In the genomic region with DNA sequence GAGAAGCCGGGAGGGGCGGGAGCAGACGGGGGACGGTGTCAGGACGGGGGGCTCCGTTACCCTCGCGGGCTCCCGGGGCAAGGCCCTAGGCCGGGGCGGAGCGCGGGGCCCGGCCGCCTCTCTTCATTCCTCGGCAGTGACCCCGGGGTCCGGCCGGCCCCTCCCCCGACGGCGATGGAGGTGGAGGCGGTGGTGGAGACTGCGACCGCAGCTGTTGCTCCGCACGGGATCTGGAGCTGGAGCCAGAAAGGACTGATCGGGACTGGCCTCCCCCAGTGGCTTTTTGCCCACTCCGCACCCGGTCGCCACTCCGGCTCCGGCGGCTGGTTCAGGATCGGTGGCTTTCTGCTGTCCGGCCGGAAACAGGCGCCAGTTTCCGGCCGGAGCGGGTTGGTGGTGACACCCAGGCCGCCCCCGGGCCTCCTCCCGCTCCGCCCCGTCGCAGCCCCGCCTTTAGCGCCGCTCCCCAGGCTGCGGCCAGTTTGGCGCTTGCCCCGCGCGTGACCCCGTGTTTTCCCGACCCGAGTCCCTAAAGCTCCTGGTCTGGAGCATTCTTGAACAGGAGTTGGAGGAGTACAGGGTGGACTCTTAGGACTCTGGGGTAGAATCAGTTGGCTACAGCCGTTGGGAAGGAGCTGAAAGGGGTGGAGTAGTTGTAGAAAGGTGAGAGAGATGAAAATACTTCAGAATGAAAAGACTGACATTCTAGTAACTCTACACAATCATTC, we compare ENCODE assay signal across 1 cellular context.
TF ChIP-seq lines count a peak whose summit lies in the region.

A gene (minus strand): TSS at position 339 of the 728 bp plus-strand sequence. CDS start 33,216 bp downstream, outside the sequence.

TF ChIP-seq in HepG2, 621 proteins besides CTCF, POLR2A, EP300 and RAD21 (continued from another document and continues in another):
- TF ChIP-seq, protein P1, sequence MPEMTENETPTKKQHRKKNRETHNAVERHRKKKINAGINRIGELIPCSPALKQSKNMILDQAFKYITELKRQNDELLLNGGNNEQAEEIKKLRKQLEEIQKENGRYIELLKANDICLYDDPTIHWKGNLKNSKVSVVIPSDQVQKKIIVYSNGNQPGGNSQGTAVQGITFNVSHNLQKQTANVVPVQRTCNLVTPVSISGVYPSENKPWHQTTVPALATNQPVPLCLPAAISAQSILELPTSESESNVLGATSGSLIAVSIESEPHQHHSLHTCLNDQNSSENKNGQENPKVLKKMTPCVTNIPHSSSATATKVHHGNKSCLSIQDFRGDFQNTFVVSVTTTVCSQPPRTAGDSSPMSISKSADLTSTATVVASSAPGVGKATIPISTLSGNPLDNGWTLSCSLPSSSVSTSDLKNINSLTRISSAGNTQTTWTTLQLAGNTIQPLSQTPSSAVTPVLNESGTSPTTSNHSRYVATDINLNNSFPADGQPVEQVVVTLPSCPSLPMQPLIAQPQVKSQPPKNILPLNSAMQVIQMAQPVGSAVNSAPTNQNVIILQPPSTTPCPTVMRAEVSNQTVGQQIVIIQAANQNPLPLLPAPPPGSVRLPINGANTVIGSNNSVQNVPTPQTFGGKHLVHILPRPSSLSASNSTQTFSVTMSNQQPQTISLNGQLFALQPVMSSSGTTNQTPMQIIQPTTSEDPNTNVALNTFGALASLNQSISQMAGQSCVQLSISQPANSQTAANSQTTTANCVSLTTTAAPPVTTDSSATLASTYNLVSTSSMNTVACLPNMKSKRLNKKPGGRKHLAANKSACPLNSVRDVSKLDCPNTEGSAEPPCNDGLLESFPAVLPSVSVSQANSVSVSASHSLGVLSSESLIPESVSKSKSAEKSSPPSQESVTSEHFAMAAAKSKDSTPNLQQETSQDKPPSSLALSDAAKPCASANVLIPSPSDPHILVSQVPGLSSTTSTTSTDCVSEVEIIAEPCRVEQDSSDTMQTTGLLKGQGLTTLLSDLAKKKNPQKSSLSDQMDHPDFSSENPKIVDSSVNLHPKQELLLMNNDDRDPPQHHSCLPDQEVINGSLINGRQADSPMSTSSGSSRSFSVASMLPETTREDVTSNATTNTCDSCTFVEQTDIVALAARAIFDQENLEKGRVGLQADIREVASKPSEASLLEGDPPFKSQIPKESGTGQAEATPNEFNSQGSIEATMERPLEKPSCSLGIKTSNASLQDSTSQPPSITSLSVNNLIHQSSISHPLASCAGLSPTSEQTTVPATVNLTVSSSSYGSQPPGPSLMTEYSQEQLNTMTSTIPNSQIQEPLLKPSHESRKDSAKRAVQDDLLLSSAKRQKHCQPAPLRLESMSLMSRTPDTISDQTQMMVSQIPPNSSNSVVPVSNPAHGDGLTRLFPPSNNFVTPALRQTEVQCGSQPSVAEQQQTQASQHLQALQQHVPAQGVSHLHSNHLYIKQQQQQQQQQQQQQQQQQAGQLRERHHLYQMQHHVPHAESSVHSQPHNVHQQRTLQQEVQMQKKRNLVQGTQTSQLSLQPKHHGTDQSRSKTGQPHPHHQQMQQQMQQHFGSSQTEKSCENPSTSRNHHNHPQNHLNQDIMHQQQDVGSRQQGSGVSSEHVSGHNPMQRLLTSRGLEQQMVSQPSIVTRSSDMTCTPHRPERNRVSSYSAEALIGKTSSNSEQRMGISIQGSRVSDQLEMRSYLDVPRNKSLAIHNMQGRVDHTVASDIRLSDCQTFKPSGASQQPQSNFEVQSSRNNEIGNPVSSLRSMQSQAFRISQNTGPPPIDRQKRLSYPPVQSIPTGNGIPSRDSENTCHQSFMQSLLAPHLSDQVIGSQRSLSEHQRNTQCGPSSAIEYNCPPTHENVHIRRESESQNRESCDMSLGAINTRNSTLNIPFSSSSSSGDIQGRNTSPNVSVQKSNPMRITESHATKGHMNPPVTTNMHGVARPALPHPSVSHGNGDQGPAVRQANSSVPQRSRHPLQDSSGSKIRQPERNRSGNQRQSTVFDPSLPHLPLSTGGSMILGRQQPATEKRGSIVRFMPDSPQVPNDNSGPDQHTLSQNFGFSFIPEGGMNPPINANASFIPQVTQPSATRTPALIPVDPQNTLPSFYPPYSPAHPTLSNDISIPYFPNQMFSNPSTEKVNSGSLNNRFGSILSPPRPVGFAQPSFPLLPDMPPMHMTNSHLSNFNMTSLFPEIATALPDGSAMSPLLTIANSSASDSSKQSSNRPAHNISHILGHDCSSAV (CRISPR knock-in tag; IDR thresholded peaks at IDR 0.05; ENCODE audit: borderline replicate concordance): no peak
- no peak for TF ChIP-seq ZFP62 (CRISPR knock-in tag; IDR thresholded peaks at IDR 0.05)
- TF ChIP-seq TSC22D2 (CRISPR knock-in tag; IDR thresholded peaks at IDR 0.05; ENCODE audit: borderline replicate concordance): peak; percentile 71; the same call in 1 of the 2 replicates
- TF ChIP-seq, protein P2, sequence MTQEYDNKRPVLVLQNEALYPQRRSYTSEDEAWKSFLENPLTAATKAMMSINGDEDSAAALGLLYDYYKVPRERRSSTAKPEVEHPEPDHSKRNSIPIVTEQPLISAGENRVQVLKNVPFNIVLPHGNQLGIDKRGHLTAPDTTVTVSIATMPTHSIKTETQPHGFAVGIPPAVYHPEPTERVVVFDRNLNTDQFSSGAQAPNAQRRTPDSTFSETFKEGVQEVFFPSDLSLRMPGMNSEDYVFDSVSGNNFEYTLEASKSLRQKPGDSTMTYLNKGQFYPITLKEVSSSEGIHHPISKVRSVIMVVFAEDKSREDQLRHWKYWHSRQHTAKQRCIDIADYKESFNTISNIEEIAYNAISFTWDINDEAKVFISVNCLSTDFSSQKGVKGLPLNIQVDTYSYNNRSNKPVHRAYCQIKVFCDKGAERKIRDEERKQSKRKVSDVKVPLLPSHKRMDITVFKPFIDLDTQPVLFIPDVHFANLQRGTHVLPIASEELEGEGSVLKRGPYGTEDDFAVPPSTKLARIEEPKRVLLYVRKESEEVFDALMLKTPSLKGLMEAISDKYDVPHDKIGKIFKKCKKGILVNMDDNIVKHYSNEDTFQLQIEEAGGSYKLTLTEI (CRISPR knock-in tag; conservative IDR thresholded peaks at IDR 0.05): no peak
- TF ChIP-seq ZNF598 (CRISPR knock-in tag; IDR thresholded peaks at IDR 0.05; ENCODE audit: borderline replicate concordance): no peak; the same call in 1 of the 2 replicates
- TF ChIP-seq CEBPB (IDR thresholded peaks at IDR 0.05; ENCODE audit: borderline replicate concordance, low read depth, low read length): no peak
- no peak for TF ChIP-seq NCOA1 (CRISPR knock-in tag; IDR thresholded peaks at IDR 0.05)
- TF ChIP-seq, protein P3, sequence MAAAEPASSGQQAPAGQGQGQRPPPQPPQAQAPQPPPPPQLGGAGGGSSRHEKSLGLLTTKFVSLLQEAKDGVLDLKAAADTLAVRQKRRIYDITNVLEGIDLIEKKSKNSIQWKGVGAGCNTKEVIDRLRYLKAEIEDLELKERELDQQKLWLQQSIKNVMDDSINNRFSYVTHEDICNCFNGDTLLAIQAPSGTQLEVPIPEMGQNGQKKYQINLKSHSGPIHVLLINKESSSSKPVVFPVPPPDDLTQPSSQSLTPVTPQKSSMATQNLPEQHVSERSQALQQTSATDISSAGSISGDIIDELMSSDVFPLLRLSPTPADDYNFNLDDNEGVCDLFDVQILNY (CRISPR knock-in tag; conservative IDR thresholded peaks at IDR 0.05): peak; percentile 53; the same call in 1 of the 2 replicates
- TF ChIP-seq ZNF660 (CRISPR knock-in tag; IDR thresholded peaks at IDR 0.05; ENCODE audit: borderline replicate concordance, low read depth): no peak
- TF ChIP-seq ZNF441 (CRISPR knock-in tag; IDR thresholded peaks at IDR 0.05; ENCODE audit: borderline replicate concordance): peak; percentile 93
- TF ChIP-seq ZNF101 (CRISPR knock-in tag; IDR thresholded peaks at IDR 0.05; ENCODE audit: borderline replicate concordance, low read depth): no peak
- no peak for TF ChIP-seq CEBPG (CRISPR knock-in tag; IDR thresholded peaks at IDR 0.05)
- TF ChIP-seq ZNF451 (CRISPR knock-in tag; IDR thresholded peaks at IDR 0.05): no peak
- TF ChIP-seq KDM5A (IDR thresholded peaks at IDR 0.05; ENCODE audit: borderline replicate concordance, low read length): peak; percentile 90
- TF ChIP-seq, protein P4, sequence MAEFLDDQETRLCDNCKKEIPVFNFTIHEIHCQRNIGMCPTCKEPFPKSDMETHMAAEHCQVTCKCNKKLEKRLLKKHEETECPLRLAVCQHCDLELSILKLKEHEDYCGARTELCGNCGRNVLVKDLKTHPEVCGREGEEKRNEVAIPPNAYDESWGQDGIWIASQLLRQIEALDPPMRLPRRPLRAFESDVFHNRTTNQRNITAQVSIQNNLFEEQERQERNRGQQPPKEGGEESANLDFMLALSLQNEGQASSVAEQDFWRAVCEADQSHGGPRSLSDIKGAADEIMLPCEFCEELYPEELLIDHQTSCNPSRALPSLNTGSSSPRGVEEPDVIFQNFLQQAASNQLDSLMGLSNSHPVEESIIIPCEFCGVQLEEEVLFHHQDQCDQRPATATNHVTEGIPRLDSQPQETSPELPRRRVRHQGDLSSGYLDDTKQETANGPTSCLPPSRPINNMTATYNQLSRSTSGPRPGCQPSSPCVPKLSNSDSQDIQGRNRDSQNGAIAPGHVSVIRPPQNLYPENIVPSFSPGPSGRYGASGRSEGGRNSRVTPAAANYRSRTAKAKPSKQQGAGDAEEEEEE (CRISPR knock-in tag; IDR thresholded peaks at IDR 0.05; ENCODE audit: borderline replicate concordance): no peak
- peak; percentile 74; the same call in 1 of the 2 replicates for TF ChIP-seq ZMYM4 (CRISPR knock-in tag; IDR thresholded peaks at IDR 0.05)
- TF ChIP-seq ATAD3A (CRISPR knock-in tag; IDR thresholded peaks at IDR 0.05): no peak
- peak; percentile 99 for TF ChIP-seq KMT2A (CRISPR knock-in tag; IDR thresholded peaks at IDR 0.05)
- TF ChIP-seq, protein P5, sequence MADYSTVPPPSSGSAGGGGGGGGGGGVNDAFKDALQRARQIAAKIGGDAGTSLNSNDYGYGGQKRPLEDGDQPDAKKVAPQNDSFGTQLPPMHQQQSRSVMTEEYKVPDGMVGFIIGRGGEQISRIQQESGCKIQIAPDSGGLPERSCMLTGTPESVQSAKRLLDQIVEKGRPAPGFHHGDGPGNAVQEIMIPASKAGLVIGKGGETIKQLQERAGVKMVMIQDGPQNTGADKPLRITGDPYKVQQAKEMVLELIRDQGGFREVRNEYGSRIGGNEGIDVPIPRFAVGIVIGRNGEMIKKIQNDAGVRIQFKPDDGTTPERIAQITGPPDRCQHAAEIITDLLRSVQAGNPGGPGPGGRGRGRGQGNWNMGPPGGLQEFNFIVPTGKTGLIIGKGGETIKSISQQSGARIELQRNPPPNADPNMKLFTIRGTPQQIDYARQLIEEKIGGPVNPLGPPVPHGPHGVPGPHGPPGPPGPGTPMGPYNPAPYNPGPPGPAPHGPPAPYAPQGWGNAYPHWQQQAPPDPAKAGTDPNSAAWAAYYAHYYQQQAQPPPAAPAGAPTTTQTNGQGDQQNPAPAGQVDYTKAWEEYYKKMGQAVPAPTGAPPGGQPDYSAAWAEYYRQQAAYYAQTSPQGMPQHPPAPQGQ (CRISPR knock-in tag; IDR thresholded peaks at IDR 0.05; ENCODE audit: borderline replicate concordance): no peak
- TF ChIP-seq ZFAT (CRISPR knock-in tag; conservative IDR thresholded peaks at IDR 0.05): no peak
- TF ChIP-seq BCL6 (CRISPR knock-in tag; IDR thresholded peaks at IDR 0.05): peak; percentile 79
- peak; percentile 25 for TF ChIP-seq IKZF4 (CRISPR knock-in tag; IDR thresholded peaks at IDR 0.05; ENCODE audit: borderline replicate concordance, low read depth, not compliant biosample characterization)
- TF ChIP-seq MED1 (CRISPR knock-in tag; IDR thresholded peaks at IDR 0.05): peak; percentile 80
- TF ChIP-seq, protein P6, sequence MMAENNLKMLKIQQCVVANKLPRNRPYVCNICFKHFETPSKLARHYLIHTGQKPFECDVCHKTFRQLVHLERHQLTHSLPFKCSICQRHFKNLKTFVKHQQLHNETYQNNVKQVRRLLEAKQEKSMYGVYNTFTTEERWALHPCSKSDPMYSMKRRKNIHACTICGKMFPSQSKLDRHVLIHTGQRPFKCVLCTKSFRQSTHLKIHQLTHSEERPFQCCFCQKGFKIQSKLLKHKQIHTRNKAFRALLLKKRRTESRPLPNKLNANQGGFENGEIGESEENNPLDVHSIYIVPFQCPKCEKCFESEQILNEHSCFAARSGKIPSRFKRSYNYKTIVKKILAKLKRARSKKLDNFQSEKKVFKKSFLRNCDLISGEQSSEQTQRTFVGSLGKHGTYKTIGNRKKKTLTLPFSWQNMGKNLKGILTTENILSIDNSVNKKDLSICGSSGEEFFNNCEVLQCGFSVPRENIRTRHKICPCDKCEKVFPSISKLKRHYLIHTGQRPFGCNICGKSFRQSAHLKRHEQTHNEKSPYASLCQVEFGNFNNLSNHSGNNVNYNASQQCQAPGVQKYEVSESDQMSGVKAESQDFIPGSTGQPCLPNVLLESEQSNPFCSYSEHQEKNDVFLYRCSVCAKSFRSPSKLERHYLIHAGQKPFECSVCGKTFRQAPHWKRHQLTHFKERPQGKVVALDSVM (CRISPR knock-in tag; IDR thresholded peaks at IDR 0.05): peak; percentile 68
- peak; percentile 90 for TF ChIP-seq ZNF777 (CRISPR knock-in tag; IDR thresholded peaks at IDR 0.05)
- TF ChIP-seq ZNF773 (CRISPR knock-in tag; IDR thresholded peaks at IDR 0.05; ENCODE audit: borderline replicate concordance): no peak; the same call in 1 of the 2 replicates
- TF ChIP-seq, protein P7, sequence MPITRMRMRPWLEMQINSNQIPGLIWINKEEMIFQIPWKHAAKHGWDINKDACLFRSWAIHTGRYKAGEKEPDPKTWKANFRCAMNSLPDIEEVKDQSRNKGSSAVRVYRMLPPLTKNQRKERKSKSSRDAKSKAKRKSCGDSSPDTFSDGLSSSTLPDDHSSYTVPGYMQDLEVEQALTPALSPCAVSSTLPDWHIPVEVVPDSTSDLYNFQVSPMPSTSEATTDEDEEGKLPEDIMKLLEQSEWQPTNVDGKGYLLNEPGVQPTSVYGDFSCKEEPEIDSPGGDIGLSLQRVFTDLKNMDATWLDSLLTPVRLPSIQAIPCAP (CRISPR knock-in tag; IDR thresholded peaks at IDR 0.05; ENCODE audit: low read depth): no peak
- no peak for TF ChIP-seq RAD51 (IDR thresholded peaks at IDR 0.05; ENCODE audit: borderline replicate concordance)
